ENCODE assay signal across 13 cellular contexts in genomic region chr10:62023289-62023688, GRCh38.
DNase-seq lines count a peak whose midpoint lies in the region; ATAC-seq and TF ChIP-seq lines count a peak whose summit lies in the region.
"Had no signal": no experiment of that assay in that cellular context is flagged by ENCODE, and none has a peak within 500 bp of the region (broad histone marks: within the 10 kb centered on the region; RNA-seq: fewer than 3 reads in every experiment).

No MANE protein-coding gene starts in this region.

- no peak for TF ChIP-seq POLR2A in transverse colon (IDR thresholded peaks at IDR 0.05)

- intact Hi-C loops in transverse colon (cut with DNase I; ENCODE audit: low total_unique reads) = no loop called here

- H3K4me1 ChIP-seq in endodermal cell (ENCODE audit: control insufficient read depth, insufficient read depth, low read length) (peaks cover 39% of the 10 kb centered on the region), transverse colon (peaks cover 19 to 53% (median 25%) of the 10 kb centered on the region in 4 donors)

- H3K4me3 Mint-ChIP-seq in activated naive CD4-positive, alpha-beta T cell treated with anti-CD3 and anti-CD28 coated beads, Interleukin-2, amount 50 U/mL, for 24 hours = peak overlapping the region; percentile 23
- H3K4me3 Mint-ChIP-seq in endodermal cell = no peak overlapping the region
- H3K4me3 Mint-ChIP-seq: mesothelial cell of epicardium had no signal

- no peaks in the 10 kb centered on the region for H3K27me3 Mint-ChIP-seq in activated naive CD4-positive, alpha-beta T cell treated with anti-CD3 and anti-CD28 coated beads, Interleukin-2, amount 50 U/mL, for 24 hours
- no peaks in the 10 kb centered on the region for H3K27me3 Mint-ChIP-seq in endodermal cell (ENCODE audit: insufficient read depth)

- H3K9ac ChIP-seq in endodermal cell (ENCODE audit: extremely low read depth, low read length, poor library complexity, severe bottlenecking) = no peak overlapping the region

- in situ Hi-C loops in transverse colon (cut with MboI; ENCODE audit: low pct_ligation_motif_present in 1 of 4, low pct_unique_long_range_greater_than_20kb in 1 of 4, low sequenced_read_pairs in 3 of 4) = no loop called here

- ATAC-seq in GM18520 (IDR thresholded peaks at IDR 0.05; ENCODE audit: unreplicated experiment) (no peak), HG03432 (IDR thresholded peaks at IDR 0.05; ENCODE audit: unreplicated experiment) (no peak)

- H3K4me3 ChIP-seq in endodermal cell (ENCODE audit: low read length) (peak overlapping the region; percentile 66), transverse colon (no peak overlapping the region)

- H3K27ac Mint-ChIP-seq in activated naive CD4-positive, alpha-beta T cell treated with anti-CD3 and anti-CD28 coated beads, Interleukin-2, amount 50 U/mL, for 24 hours = peak overlapping the region; percentile 91
- H3K27ac Mint-ChIP-seq in endodermal cell = no peak overlapping the region

- H3K4me1 Mint-ChIP-seq in activated naive CD4-positive, alpha-beta T cell treated with anti-CD3 and anti-CD28 coated beads, Interleukin-2, amount 50 U/mL, for 24 hours = peaks cover 91% of the 10 kb centered on the region
- H3K4me1 Mint-ChIP-seq in endodermal cell = peaks cover 60% of the 10 kb centered on the region

- H3K9me3 Mint-ChIP-seq in activated naive CD4-positive, alpha-beta T cell treated with anti-CD3 and anti-CD28 coated beads, Interleukin-2, amount 50 U/mL, for 24 hours = peaks cover 6% of the 10 kb centered on the region
- H3K9me3 Mint-ChIP-seq in endodermal cell = no peaks in the 10 kb centered on the region

- H3K9me3 ChIP-seq in endodermal cell (ENCODE audit: control insufficient read depth, low read length) (no peaks in the 10 kb centered on the region), transverse colon (no peaks in the 10 kb centered on the region)

- H3K27me3 ChIP-seq in endodermal cell (ENCODE audit: control insufficient read depth, insufficient read depth, low read length, poor library complexity, severe bottlenecking) (no peaks in the 10 kb centered on the region), transverse colon (no peaks in the 10 kb centered on the region)

- H3K36me3 Mint-ChIP-seq in activated naive CD4-positive, alpha-beta T cell treated with anti-CD3 and anti-CD28 coated beads, Interleukin-2, amount 50 U/mL, for 24 hours = peaks cover 25% of the 10 kb centered on the region
- H3K36me3 Mint-ChIP-seq in endodermal cell (ENCODE audit: low read depth) = no peaks in the 10 kb centered on the region

- no peak for DNase-seq in activated naive CD4-positive, alpha-beta T cell treated with anti-CD3 and anti-CD28 coated beads, Interleukin-2, amount 50 U/mL, for 16 hours
- DNase-seq in OCI-M1 (lab: John Stamatoyannopoulos, UW) (peak; percentile 56), endodermal cell (no peak), transverse colon (no peak)
- DNase-seq in stimulated activated CD4-positive, alpha-beta T cell treated with anti-CD3 and anti-CD28 coated beads, Interleukin-4, amount 100 ng/mL, for 1 hour = no peak
- DNase-seq: anterior cingulate cortex, MM.1S, NCI-H1694 treated with DMSO at 0.1 percent for 48 hours, NCI-H226 had no signal

- H3K36me3 ChIP-seq in endodermal cell (ENCODE audit: control insufficient read depth, insufficient read depth, low read length) (no peaks in the 10 kb centered on the region), transverse colon (no peaks in the 10 kb centered on the region)

- TF ChIP-seq CTCF in endodermal cell (conservative IDR thresholded peaks at IDR 0.05) (no peak), transverse colon (IDR thresholded peaks at IDR 0.05) (no peak)

- H3K27ac ChIP-seq in endodermal cell (ENCODE audit: low read depth, low read length) (no peak overlapping the region), transverse colon (peak overlapping the region; percentile 15 to 62 (median 44))

- no peak for TF ChIP-seq EP300 in transverse colon (IDR thresholded peaks at IDR 0.05; ENCODE audit: low read depth)
